1 cellular context compared by ENCODE assay signal in genomic region chr20:45346291-45346718, GRCh38.
TF ChIP-seq lines count a peak whose summit lies in the region.

No MANE protein-coding gene starts in this region.

TF ChIP-seq in HepG2, 621 proteins besides CTCF, POLR2A, EP300 and RAD21 (continues in another document):
- TF ChIP-seq TRAFD1 (CRISPR knock-in tag; IDR thresholded peaks at IDR 0.05; ENCODE audit: borderline replicate concordance) (peak; percentile 83; the same call in 1 of the 2 replicates), FUBP1 (CRISPR knock-in tag; IDR thresholded peaks at IDR 0.05; ENCODE audit: borderline replicate concordance) (0 out of 2 replicates have a peak, but pooled peaks have one; percentile 39), HNF1B (CRISPR knock-in tag; IDR thresholded peaks at IDR 0.05) (0 out of 2 replicates have a peak, but pooled peaks have one; percentile 54), ARNT2 (CRISPR knock-in tag; IDR thresholded peaks at IDR 0.05; ENCODE audit: low read depth) (0 out of 2 replicates have a peak, but pooled peaks have one; percentile 12), E2F1 (CRISPR knock-in tag; IDR thresholded peaks at IDR 0.05) (no peak), RCOR2 (CRISPR knock-in tag; IDR thresholded peaks at IDR 0.05) (no peak), ZBTB37 (CRISPR knock-in tag; IDR thresholded peaks at IDR 0.05) (no peak), RXRB (CRISPR knock-in tag; IDR thresholded peaks at IDR 0.05; ENCODE audit: borderline replicate concordance) (peak; percentile 27; the same call in 1 of the 2 replicates), GLI4 (CRISPR knock-in tag; IDR thresholded peaks at IDR 0.05; ENCODE audit: borderline replicate concordance) (peak; percentile 60; the same call in 1 of the 2 replicates), SOX6 (IDR thresholded peaks at IDR 0.05) (no peak), SOX6 (CRISPR knock-in tag; IDR thresholded peaks at IDR 0.05) (no peak), THAP8 (CRISPR knock-in tag; IDR thresholded peaks at IDR 0.05; ENCODE audit: borderline replicate concordance) (no peak), SALL1 (CRISPR knock-in tag; IDR thresholded peaks at IDR 0.05) (peak; percentile 30; the same call in 1 of the 2 replicates), POGK (CRISPR knock-in tag; conservative IDR thresholded peaks at IDR 0.05) (no peak), SAP130 (CRISPR knock-in tag; IDR thresholded peaks at IDR 0.05; ENCODE audit: low read depth) (peak; percentile 37; the same call in 1 of the 2 replicates), ZNF407 (CRISPR knock-in tag; IDR thresholded peaks at IDR 0.05; ENCODE audit: not compliant biosample characterization) (peak; percentile 62), ZNF574 (CRISPR knock-in tag; IDR thresholded peaks at IDR 0.05) (no peak), ZNF441 (CRISPR knock-in tag; IDR thresholded peaks at IDR 0.05; ENCODE audit: borderline replicate concordance) (peak; percentile 22; the same call in 1 of the 2 replicates), ARHGAP35 (CRISPR knock-in tag; IDR thresholded peaks at IDR 0.05; ENCODE audit: borderline replicate concordance) (no peak), KLF13 (CRISPR knock-in tag; IDR thresholded peaks at IDR 0.05) (no peak), TBX2 (CRISPR knock-in tag; IDR thresholded peaks at IDR 0.05; ENCODE audit: borderline replicate concordance) (peak; percentile 45; the same call in 1 of the 2 replicates), ZNF274 (CRISPR knock-in tag; IDR thresholded peaks at IDR 0.05) (0 out of 2 replicates have a peak, but pooled peaks have one; percentile 58), PRDM15 (CRISPR knock-in tag; IDR thresholded peaks at IDR 0.05) (no peak), CCDC6 (CRISPR knock-in tag; IDR thresholded peaks at IDR 0.05) (0 out of 2 replicates have a peak, but pooled peaks have one; percentile 35)
